In the genomic region with DNA sequence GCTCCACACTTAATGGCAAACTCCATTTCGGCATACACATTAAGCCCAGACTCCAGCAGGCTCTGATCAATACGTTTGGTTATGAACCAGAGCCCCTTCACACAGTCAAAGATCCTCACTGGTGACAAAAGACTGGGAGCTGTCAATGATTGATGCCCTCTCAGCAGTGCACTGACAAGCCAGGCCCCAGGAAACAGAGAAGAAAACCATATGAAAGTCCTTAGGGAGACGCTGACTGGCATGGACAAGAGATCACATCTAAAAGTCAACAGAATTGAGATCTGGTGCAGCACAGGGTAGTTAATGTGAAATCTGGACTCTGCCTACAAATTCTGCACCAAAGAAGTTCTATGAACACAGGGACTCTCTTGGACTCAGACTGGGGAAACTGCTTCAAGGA, we compare ENCODE assay signal across 1 cellular context.
TF ChIP-seq lines count a peak whose summit lies in the region.

No MANE protein-coding gene starts in this region.

TF ChIP-seq in GM23338, 12 proteins besides CTCF, POLR2A, EP300 and RAD21 (continued from another document):
- TF ChIP-seq, protein P1, sequence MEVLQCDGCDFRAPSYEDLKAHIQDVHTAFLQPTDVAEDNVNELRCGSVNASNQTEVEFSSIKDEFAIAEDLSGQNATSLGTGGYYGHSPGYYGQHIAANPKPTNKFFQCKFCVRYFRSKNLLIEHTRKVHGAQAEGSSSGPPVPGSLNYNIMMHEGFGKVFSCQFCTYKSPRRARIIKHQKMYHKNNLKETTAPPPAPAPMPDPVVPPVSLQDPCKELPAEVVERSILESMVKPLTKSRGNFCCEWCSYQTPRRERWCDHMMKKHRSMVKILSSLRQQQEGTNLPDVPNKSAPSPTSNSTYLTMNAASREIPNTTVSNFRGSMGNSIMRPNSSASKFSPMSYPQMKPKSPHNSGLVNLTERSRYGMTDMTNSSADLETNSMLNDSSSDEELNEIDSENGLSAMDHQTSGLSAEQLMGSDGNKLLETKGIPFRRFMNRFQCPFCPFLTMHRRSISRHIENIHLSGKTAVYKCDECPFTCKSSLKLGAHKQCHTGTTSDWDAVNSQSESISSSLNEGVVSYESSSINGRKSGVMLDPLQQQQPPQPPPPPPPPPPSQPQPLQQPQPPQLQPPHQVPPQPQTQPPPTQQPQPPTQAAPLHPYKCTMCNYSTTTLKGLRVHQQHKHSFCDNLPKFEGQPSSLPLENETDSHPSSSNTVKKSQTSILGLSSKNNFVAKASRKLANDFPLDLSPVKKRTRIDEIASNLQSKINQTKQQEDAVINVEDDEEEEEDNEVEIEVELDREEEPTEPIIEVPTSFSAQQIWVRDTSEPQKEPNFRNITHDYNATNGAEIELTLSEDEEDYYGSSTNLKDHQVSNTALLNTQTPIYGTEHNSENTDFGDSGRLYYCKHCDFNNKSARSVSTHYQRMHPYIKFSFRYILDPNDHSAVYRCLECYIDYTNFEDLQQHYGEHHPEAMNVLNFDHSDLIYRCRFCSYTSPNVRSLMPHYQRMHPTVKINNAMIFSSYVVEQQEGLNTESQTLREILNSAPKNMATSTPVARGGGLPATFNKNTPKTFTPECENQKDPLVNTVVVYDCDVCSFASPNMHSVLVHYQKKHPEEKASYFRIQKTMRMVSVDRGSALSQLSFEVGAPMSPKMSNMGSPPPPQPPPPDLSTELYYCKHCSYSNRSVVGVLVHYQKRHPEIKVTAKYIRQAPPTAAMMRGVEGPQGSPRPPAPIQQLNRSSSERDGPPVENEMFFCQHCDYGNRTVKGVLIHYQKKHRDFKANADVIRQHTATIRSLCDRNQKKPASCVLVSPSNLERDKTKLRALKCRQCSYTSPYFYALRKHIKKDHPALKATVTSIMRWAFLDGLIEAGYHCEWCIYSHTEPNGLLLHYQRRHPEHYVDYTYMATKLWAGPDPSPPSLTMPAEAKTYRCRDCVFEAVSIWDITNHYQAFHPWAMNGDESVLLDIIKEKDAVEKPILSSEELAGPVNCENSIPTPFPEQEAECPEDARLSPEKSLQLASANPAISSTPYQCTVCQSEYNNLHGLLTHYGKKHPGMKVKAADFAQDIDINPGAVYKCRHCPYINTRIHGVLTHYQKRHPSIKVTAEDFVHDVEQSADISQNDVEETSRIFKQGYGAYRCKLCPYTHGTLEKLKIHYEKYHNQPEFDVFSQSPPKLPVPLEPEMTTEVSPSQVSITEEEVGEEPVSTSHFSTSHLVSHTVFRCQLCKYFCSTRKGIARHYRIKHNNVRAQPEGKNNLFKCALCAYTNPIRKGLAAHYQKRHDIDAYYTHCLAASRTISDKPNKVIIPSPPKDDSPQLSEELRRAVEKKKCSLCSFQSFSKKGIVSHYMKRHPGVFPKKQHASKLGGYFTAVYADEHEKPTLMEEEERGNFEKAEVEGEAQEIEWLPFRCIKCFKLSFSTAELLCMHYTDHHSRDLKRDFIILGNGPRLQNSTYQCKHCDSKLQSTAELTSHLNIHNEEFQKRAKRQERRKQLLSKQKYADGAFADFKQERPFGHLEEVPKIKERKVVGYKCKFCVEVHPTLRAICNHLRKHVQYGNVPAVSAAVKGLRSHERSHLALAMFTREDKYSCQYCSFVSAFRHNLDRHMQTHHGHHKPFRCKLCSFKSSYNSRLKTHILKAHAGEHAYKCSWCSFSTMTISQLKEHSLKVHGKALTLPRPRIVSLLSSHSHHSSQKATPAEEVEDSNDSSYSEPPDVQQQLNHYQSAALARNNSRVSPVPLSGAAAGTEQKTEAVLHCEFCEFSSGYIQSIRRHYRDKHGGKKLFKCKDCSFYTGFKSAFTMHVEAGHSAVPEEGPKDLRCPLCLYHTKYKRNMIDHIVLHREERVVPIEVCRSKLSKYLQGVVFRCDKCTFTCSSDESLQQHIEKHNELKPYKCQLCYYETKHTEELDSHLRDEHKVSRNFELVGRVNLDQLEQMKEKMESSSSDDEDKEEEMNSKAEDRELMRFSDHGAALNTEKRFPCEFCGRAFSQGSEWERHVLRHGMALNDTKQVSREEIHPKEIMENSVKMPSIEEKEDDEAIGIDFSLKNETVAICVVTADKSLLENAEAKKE (CRISPR knock-in tag; IDR thresholded peaks at IDR 0.05): no peak
- TF ChIP-seq EZH2phosphoT487 (IDR thresholded peaks at IDR 0.05; ENCODE audit: unreplicated experiment) (no peak), POLR2AphosphoS5 (IDR thresholded peaks at IDR 0.05; ENCODE audit: low read depth) (no peak), ZNF331 (CRISPR knock-in tag; IDR thresholded peaks at IDR 0.05; ENCODE audit: low read depth) (no peak), STAT1 (IDR thresholded peaks at IDR 0.05; ENCODE audit: unreplicated experiment) (no peak), EZH2 (IDR thresholded peaks at IDR 0.05; ENCODE audit: low read depth, unreplicated experiment) (no peak), NANOG (IDR thresholded peaks at IDR 0.05; ENCODE audit: borderline replicate concordance) (no peak), JUNB (IDR thresholded peaks at IDR 0.05; ENCODE audit: unreplicated experiment) (no peak)
- TF ChIP-seq, protein P2, sequence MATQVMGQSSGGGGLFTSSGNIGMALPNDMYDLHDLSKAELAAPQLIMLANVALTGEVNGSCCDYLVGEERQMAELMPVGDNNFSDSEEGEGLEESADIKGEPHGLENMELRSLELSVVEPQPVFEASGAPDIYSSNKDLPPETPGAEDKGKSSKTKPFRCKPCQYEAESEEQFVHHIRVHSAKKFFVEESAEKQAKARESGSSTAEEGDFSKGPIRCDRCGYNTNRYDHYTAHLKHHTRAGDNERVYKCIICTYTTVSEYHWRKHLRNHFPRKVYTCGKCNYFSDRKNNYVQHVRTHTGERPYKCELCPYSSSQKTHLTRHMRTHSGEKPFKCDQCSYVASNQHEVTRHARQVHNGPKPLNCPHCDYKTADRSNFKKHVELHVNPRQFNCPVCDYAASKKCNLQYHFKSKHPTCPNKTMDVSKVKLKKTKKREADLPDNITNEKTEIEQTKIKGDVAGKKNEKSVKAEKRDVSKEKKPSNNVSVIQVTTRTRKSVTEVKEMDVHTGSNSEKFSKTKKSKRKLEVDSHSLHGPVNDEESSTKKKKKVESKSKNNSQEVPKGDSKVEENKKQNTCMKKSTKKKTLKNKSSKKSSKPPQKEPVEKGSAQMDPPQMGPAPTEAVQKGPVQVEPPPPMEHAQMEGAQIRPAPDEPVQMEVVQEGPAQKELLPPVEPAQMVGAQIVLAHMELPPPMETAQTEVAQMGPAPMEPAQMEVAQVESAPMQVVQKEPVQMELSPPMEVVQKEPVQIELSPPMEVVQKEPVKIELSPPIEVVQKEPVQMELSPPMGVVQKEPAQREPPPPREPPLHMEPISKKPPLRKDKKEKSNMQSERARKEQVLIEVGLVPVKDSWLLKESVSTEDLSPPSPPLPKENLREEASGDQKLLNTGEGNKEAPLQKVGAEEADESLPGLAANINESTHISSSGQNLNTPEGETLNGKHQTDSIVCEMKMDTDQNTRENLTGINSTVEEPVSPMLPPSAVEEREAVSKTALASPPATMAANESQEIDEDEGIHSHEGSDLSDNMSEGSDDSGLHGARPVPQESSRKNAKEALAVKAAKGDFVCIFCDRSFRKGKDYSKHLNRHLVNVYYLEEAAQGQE (IDR thresholded peaks at IDR 0.05; ENCODE audit: unreplicated experiment): no peak
- TF ChIP-seq, protein P3, sequence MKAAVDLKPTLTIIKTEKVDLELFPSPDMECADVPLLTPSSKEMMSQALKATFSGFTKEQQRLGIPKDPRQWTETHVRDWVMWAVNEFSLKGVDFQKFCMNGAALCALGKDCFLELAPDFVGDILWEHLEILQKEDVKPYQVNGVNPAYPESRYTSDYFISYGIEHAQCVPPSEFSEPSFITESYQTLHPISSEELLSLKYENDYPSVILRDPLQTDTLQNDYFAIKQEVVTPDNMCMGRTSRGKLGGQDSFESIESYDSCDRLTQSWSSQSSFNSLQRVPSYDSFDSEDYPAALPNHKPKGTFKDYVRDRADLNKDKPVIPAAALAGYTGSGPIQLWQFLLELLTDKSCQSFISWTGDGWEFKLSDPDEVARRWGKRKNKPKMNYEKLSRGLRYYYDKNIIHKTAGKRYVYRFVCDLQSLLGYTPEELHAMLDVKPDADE (IDR thresholded peaks at IDR 0.05): no peak
